ENCODE assay signal across 11 cellular contexts in genomic region chr7:128217030-128217805, GRCh38. TPM values are rescaled to one million over a fixed set of nuclear protein-coding genes. Genes with fewer than 3 reads are reported as not detected.
DNase-seq lines count a peak whose midpoint lies in the region; ATAC-seq and TF ChIP-seq lines count a peak whose summit lies in the region.
"Had no signal": no experiment of that assay in that cellular context is flagged by ENCODE, and none has a peak within 500 bp of the region (broad histone marks: within the 10 kb centered on the region; RNA-seq: fewer than 3 reads in every experiment).

No MANE protein-coding gene starts in this region.

- H3K27ac Mint-ChIP-seq in endodermal cell (no peak overlapping the region), glutamatergic neuron (ENCODE audit: unreplicated experiment) (no peak overlapping the region)
- H3K27ac Mint-ChIP-seq: progenitor cell of endocrine pancreas, T-helper 17 cell had no signal

- H3K4me1 Mint-ChIP-seq in endodermal cell (peaks cover 5% of the 10 kb centered on the region), glutamatergic neuron (ENCODE audit: low read depth, unreplicated experiment) (peaks cover 9% of the 10 kb centered on the region)
- H3K4me1 Mint-ChIP-seq: T-helper 17 cell had no signal

- no peaks in the 10 kb centered on the region for H3K9me3 ChIP-seq in endodermal cell (ENCODE audit: control insufficient read depth, low read length)

- H3K36me3 ChIP-seq in endodermal cell (ENCODE audit: control insufficient read depth, insufficient read depth, low read length), result no peaks in the 10 kb centered on the region

- DNase-seq in Daoy (ENCODE audit: low read depth), result peak; percentile 64
- peak; percentile 59 to 65 for DNase-seq in NOMO-1 (lab: John Stamatoyannopoulos, UW; ENCODE audit: unreplicated experiment in 2 of 2)
- peak; percentile 75 for DNase-seq in endodermal cell
- DNase-seq in mesenteric fat pad (ENCODE audit: low spot score), result peak; percentile 84
- DNase-seq in glutamatergic neuron, result no peak
- DNase-seq in activated CD8-positive, alpha-beta memory T cell treated with anti-CD3 and anti-CD28 coated beads for 24 hours, result no peak
- DNase-seq in NCI-H2081 (lab: John Stamatoyannopoulos, UW), result no peak
- DNase-seq: cortex of kidney, T-helper 17 cell had no signal

- no peak for ATAC-seq in GM18502 (IDR thresholded peaks at IDR 0.05; ENCODE audit: poor library complexity, unreplicated experiment)
- ATAC-seq: T-helper 17 cell had no signal

- TF ChIP-seq CTCF in endodermal cell (conservative IDR thresholded peaks at IDR 0.05), result no peak
- TF ChIP-seq CTCF in glutamatergic neuron (IDR thresholded peaks at IDR 0.05; ENCODE audit: partially characterized antibody, unreplicated experiment), result no peak

- no peaks in the 10 kb centered on the region for H3K9me3 Mint-ChIP-seq in endodermal cell
- H3K9me3 Mint-ChIP-seq in glutamatergic neuron (ENCODE audit: unreplicated experiment), result no peaks in the 10 kb centered on the region

- 92 to 94% methylated on average over 11 to 12 of the region's 12 CpGs for WGBS in endodermal cell (ENCODE audit: insufficient coverage in 1 of 2, insufficient read length in 1 of 2), 2 experiments

- H3K4me1 ChIP-seq in endodermal cell (ENCODE audit: control insufficient read depth, insufficient read depth, low read length), result no peaks in the 10 kb centered on the region

- H3K4me3 Mint-ChIP-seq in endodermal cell (no peak overlapping the region), glutamatergic neuron (ENCODE audit: unreplicated experiment) (no peak overlapping the region)
- H3K4me3 Mint-ChIP-seq: T-helper 17 cell had no signal

- H3K9ac ChIP-seq in endodermal cell (ENCODE audit: extremely low read depth, low read length, poor library complexity, severe bottlenecking), result no peak overlapping the region

- H3K27me3 Mint-ChIP-seq in endodermal cell (ENCODE audit: insufficient read depth), result peaks cover 80% of the 10 kb centered on the region
- H3K27me3 Mint-ChIP-seq in glutamatergic neuron (ENCODE audit: unreplicated experiment), result peaks cover 10% of the 10 kb centered on the region

- no peak overlapping the region for H3K4me3 ChIP-seq in endodermal cell (ENCODE audit: low read length)

- H3K36me3 Mint-ChIP-seq in endodermal cell (ENCODE audit: low read depth) (no peaks in the 10 kb centered on the region), glutamatergic neuron (ENCODE audit: unreplicated experiment) (peaks cover 4% of the 10 kb centered on the region)

- H3K27me3 ChIP-seq in endodermal cell (ENCODE audit: control insufficient read depth, insufficient read depth, low read length, poor library complexity, severe bottlenecking), result peaks cover 11% of the 10 kb centered on the region

- no peak overlapping the region for H3K27ac ChIP-seq in endodermal cell (ENCODE audit: low read depth, low read length)

RNA-seq across cellular contexts. Expression of gene LEP, which starts 23.9 kb away (rescaled TPM):
- not detected in 2 replicates for total RNA-seq in Daoy (2014; rRNA removed; shearing (Covaris generic))
- total RNA-seq in endodermal cell, result not detected
- not detected for polyA plus RNA-seq in endodermal cell (2013, experiment 1 of 2)
- not detected for polyA plus RNA-seq in endodermal cell (2013, experiment 2 of 2)
- 784 TPM for total RNA-seq in mesenteric fat pad
- not detected for total RNA-seq in glutamatergic neuron (ENCODE audit: unreplicated experiment)
- total RNA-seq: progenitor cell of endocrine pancreas, T-helper 17 cell had no signal

Comparison
In these comparisons a context has a peak if more than half of its experiments do, and no peak if none do; other contexts are left out.
1. DNase-seq: peak in Daoy (single experiment), NOMO-1 (2 of 2), endodermal cell (single experiment) and mesenteric fat pad (single experiment); none in glutamatergic neuron (single experiment), activated CD8-positive, alpha-beta memory T cell treated with anti-CD3 and anti-CD28 coated beads for 24 hours (single experiment) and NCI-H2081 (0 of 2).
2. RNA of gene LEP, which starts 23.9 kb away (total RNA-seq): 784 TPM in mesenteric fat pad (single experiment); not detected in Daoy, not detected in endodermal cell and not detected in glutamatergic neuron (single experiment); every median in the first group is over 100 times any median in the second.